In the genomic region with DNA sequence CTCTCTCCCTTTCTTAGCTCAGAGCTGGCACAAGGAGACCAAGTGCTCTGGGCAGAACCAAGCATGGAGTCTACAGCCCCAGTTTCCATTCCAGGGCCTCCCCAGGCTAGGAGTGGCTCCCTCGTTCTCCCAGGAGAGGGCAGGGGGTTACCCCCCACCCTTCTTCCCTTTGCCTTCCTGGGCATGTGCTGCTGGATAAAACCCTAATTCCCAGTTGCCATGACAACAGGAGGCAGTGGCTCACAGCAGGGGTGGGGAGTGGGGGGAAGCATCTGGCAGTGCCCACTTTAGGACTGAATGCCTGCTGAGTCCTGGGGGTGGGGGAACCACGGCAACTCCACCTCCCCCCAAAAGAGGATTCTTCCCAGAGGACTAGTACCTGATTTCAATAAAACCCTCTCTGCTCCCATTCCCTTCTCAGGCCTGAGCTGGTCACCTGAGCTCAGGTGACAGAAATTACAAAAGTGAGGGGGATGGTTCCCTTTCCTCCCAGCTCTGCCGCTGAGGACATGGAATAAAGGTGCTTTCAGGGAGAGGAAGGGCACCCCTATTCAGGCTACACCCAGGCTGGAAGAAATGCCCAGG, we compare ENCODE assay signal across 12 cellular contexts. TPM values are rescaled to one million over a fixed set of nuclear protein-coding genes. Genes with fewer than 3 reads are reported as not detected.
DNase-seq lines count a peak whose midpoint lies in the region; ATAC-seq and TF ChIP-seq lines count a peak whose summit lies in the region.
"Had no signal": no experiment of that assay in that cellular context is flagged by ENCODE, and none has a peak within 500 bp of the region (broad histone marks: within the 10 kb centered on the region; RNA-seq: fewer than 3 reads in every experiment).

No MANE protein-coding gene starts in this region.

- H3K27ac ChIP-seq in BLaER1 treated with 17β-estradiol and CSF1 and Interleukin-3, amounts not matched to agents 10 nM and 100 nM: no peak overlapping the region
- no peak overlapping the region for H3K27ac ChIP-seq in HUES64 (ENCODE audit: low read depth, low read length)

- H3K4me3 ChIP-seq in BLaER1 treated with 17β-estradiol and CSF1 and Interleukin-3, amounts not matched to agents 10 nM and 100 nM: no peak overlapping the region
- peak overlapping the region; percentile 71 for H3K4me3 ChIP-seq in HUES64 (ENCODE audit: low read length)
- H3K4me3 ChIP-seq in neuron (ENCODE audit: low read length): peak overlapping the region; percentile 52

- H4K20me1 ChIP-seq in BLaER1 treated with 17β-estradiol and CSF1 and Interleukin-3, amounts not matched to agents 10 nM and 100 nM: peaks cover 0 to 24% (median 10%) of the 10 kb centered on the region in 11 experiments; a peak in 12 of 22 replicates

- TF ChIP-seq CTCF in endothelial cell (IDR thresholded peaks at IDR 0.05; ENCODE audit: unreplicated experiment): no peak

- no peaks in the 10 kb centered on the region for H3K9me3 ChIP-seq in BLaER1 treated with 17β-estradiol and CSF1 and Interleukin-3, amounts not matched to agents 10 nM and 100 nM (replicated peaks in 1 of 11)
- H3K9me3 ChIP-seq in HUES64 (ENCODE audit: insufficient read depth, low read depth, low read length): no peaks in the 10 kb centered on the region
- no peaks in the 10 kb centered on the region for H3K9me3 ChIP-seq in neuron (ENCODE audit: low read length)

- H3K27me3 Mint-ChIP-seq in endothelial cell (ENCODE audit: unreplicated experiment): peaks cover 11% of the 10 kb centered on the region

- 29% methylated on average over 1 of the region's 3 CpGs for WGBS in HUES64

- no peaks in the 10 kb centered on the region for H3K36me3 Mint-ChIP-seq in endothelial cell (ENCODE audit: low read depth, unreplicated experiment)
- H3K36me3 Mint-ChIP-seq: mesothelial cell of epicardium; stimulated activated memory B cell treated with anti-CD40 and anti-IgM and Interleukin-4, amounts not matched to agents 10 μg/mL and 1 μg/mL and 100 μg/mL, for 72 hours had no signal

- peaks cover 38 to 80% (median 70%) of the 10 kb centered on the region in 11 experiments for H3K27me3 ChIP-seq in BLaER1 treated with 17β-estradiol and CSF1 and Interleukin-3, amounts not matched to agents 10 nM and 100 nM
- H3K27me3 ChIP-seq in HUES64 (ENCODE audit: insufficient read depth, low read length) (peaks cover 33% of the 10 kb centered on the region), neuron (ENCODE audit: insufficient read depth, low read length) (no peaks in the 10 kb centered on the region)

- DNase-seq in ecto neural progenitor cell (ENCODE audit: low spot score): peak; percentile 79
- DNase-seq in SW 1271 (lab: John Stamatoyannopoulos, UW): no peak
- DNase-seq in midbrain (lab: John Stamatoyannopoulos, UW): no peak
- no peak for DNase-seq in endothelial cell (ENCODE audit: low spot score)
- no peak for DNase-seq in stimulated activated naive CD8-positive, alpha-beta T cell treated with anti-CD3 and anti-CD28 coated beads, Interleukin-15, Interleukin-2, amounts not matched to agents 100 U/mL and 50 U/mL, for 24 hours
- DNase-seq: activated effector memory CD4-positive, alpha-beta T cell treated with Interleukin-2 at 50 U/mL for 16 hours had no signal

- no peak overlapping the region for H3K9ac ChIP-seq in BLaER1 treated with 17β-estradiol and CSF1 and Interleukin-3, amounts not matched to agents 10 nM and 100 nM
- no peak overlapping the region for H3K9ac ChIP-seq in HUES64 (ENCODE audit: low read depth, low read length)

- no peak overlapping the region for H3K4me3 Mint-ChIP-seq in endothelial cell (ENCODE audit: unreplicated experiment)

- H3K9me3 Mint-ChIP-seq in endothelial cell (ENCODE audit: unreplicated experiment): no peaks in the 10 kb centered on the region
- H3K9me3 Mint-ChIP-seq: mesothelial cell of epicardium; stimulated activated memory B cell treated with anti-CD40 and anti-IgM and Interleukin-4, amounts not matched to agents 10 μg/mL and 1 μg/mL and 100 μg/mL, for 72 hours had no signal

- H3K4me1 ChIP-seq in BLaER1 treated with 17β-estradiol and CSF1 and Interleukin-3, amounts not matched to agents 10 nM and 100 nM: peaks cover 33 to 43% (median 37%) of the 10 kb centered on the region in 10 experiments
- H3K4me1 ChIP-seq in HUES64 (ENCODE audit: insufficient read depth, low read length) (peaks cover 20% of the 10 kb centered on the region), neuron (ENCODE audit: insufficient read depth, low read length) (peaks cover 48% of the 10 kb centered on the region)

- no peak for ATAC-seq in stimulated activated naive CD8-positive, alpha-beta T cell treated with anti-CD3 and anti-CD28 coated beads, Interleukin-15, Interleukin-2, amounts not matched to agents 100 U/mL and 50 U/mL, for 24 hours
- ATAC-seq: stimulated activated memory B cell treated with anti-CD40 and anti-IgM and Interleukin-4, amounts not matched to agents 10 μg/mL and 1 μg/mL and 100 μg/mL, for 72 hours had no signal

- H3K4me2 ChIP-seq in BLaER1 treated with 17β-estradiol and CSF1 and Interleukin-3, amounts not matched to agents 10 nM and 100 nM: peak overlapping the region in 7 of 11 experiments; percentile 98 to 100 (median 99); a peak in 7 of 22 replicates

- H3K4me1 Mint-ChIP-seq in endothelial cell (ENCODE audit: unreplicated experiment): peaks cover 8% of the 10 kb centered on the region

- no peak overlapping the region for H3K27ac Mint-ChIP-seq in endothelial cell (ENCODE audit: unreplicated experiment)
- H3K27ac Mint-ChIP-seq: stimulated activated memory B cell treated with anti-CD40 and anti-IgM and Interleukin-4, amounts not matched to agents 10 μg/mL and 1 μg/mL and 100 μg/mL, for 72 hours had no signal

- H2AFZ ChIP-seq in neuron (ENCODE audit: low read depth, low read length): peak overlapping the region; percentile 49

- no peaks in the 10 kb centered on the region for H3K36me3 ChIP-seq in BLaER1 treated with 17β-estradiol and CSF1 and Interleukin-3, amounts not matched to agents 10 nM and 100 nM
- no peaks in the 10 kb centered on the region for H3K36me3 ChIP-seq in HUES64 (ENCODE audit: insufficient read depth, low read length)
- no peaks in the 10 kb centered on the region for H3K36me3 ChIP-seq in neuron (ENCODE audit: insufficient read depth, low read length)

RNA-seq across cellular contexts. Expression of gene MPP2, which starts 1.8 kb away (rescaled TPM):
- 17.9 TPM for polyA plus RNA-seq in HUES64 (2013, experiment 1 of 2)
- polyA plus RNA-seq in HUES64 (2013, experiment 2 of 2): 17.9 TPM
- 8.4 TPM for total RNA-seq in endothelial cell (ENCODE audit: unreplicated experiment)

RNA-seq across cellular contexts. Expression of gene PPY, which starts 36.8 kb away (rescaled TPM):
- polyA plus RNA-seq in HUES64 (2013, experiment 1 of 2): not detected
- not detected for polyA plus RNA-seq in HUES64 (2013, experiment 2 of 2)
- not detected for total RNA-seq in endothelial cell (ENCODE audit: unreplicated experiment)
- total RNA-seq: glomerular endothelial cell, mesothelial cell of epicardium had no signal

RNA-seq across cellular contexts. Expression of gene PYY, which starts 48.2 kb away (rescaled TPM):
- 0.65 TPM for polyA plus RNA-seq in HUES64 (2013, experiment 1 of 2)
- 1.5 TPM for polyA plus RNA-seq in HUES64 (2013, experiment 2 of 2)
- total RNA-seq in endothelial cell (ENCODE audit: unreplicated experiment): not detected
- total RNA-seq: mesothelial cell of epicardium had no signal

RNA-seq across cellular contexts. Expression of gene CD300LG, which starts 58.5 kb away (rescaled TPM):
- polyA plus RNA-seq in HUES64 (2013, experiment 1 of 2): not detected
- polyA plus RNA-seq in HUES64 (2013, experiment 2 of 2): not detected
- total RNA-seq in endothelial cell (ENCODE audit: unreplicated experiment): 5.4 TPM
- total RNA-seq: glomerular endothelial cell, mesothelial cell of epicardium had no signal

Comparison
In these comparisons a context has a peak if more than half of its experiments do, and no peak if none do; other contexts are left out.
1. H3K4me3 ChIP-seq: peak in HUES64 (single experiment) and neuron (single experiment); none in BLaER1 treated with 17β-estradiol and CSF1 and Interleukin-3, amounts not matched to agents 10 nM and 100 nM (0 of 10).